Comparison of ENCODE assay signal across 24 cellular contexts in genomic region chr9:135016876-135017275, GRCh38.
DNase-seq lines count a peak whose midpoint lies in the region; ATAC-seq and TF ChIP-seq lines count a peak whose summit lies in the region.
"Had no signal": no experiment of that assay in that cellular context is flagged by ENCODE, and none has a peak within 500 bp of the region (broad histone marks: within the 10 kb centered on the region; RNA-seq: fewer than 3 reads in every experiment).

No MANE protein-coding gene starts in this region.

- H3K27me3 Mint-ChIP-seq in H9 (ENCODE audit: low read depth), result peaks cover 4% of the 10 kb centered on the region
- H3K27me3 Mint-ChIP-seq: CD4-positive, CD25-positive, alpha-beta regulatory T cell had no signal

- H3K27ac ChIP-seq in right cardiac atrium (ENCODE audit: low read length) (no peak overlapping the region), BLaER1 (no peak overlapping the region), H9 (ENCODE audit: insufficient read length, low read depth, low read length) (no peak overlapping the region), neuronal stem cell (replicated peaks; ENCODE audit: low read length) (no peak overlapping the region)
- H3K27ac ChIP-seq: A549, C4-2B, GM23248 had no signal

- no peak overlapping the region for H4K5ac ChIP-seq in H9 (ENCODE audit: insufficient read length, low read depth, low read length)

- peak; percentile 31 for DNase-seq in Right ventricle myocardium inferior (ENCODE audit: missing footprints)
- no peak for DNase-seq in right cardiac atrium
- DNase-seq in H9, result no peak
- no peak for DNase-seq in neuronal stem cell (ENCODE audit: low spot score)
- DNase-seq in KBM-7, result no peak
- DNase-seq in mucosa of descending colon, result no peak
- DNase-seq: 8988T; ACHN; AML-193; BE2C; Caco-2; CD4-positive, CD25-positive, alpha-beta regulatory T cell; CD8-positive, alpha-beta T cell; DMS153; EL; GDM1; GM23248; H7 had no signal

- in situ Hi-C loops in KBM-7 (cut with MboI; ENCODE audit: low pct_unique_long_range_greater_than_20kb, low sequenced_read_pairs), result no loop called here

- intact Hi-C loops in Right ventricle myocardium inferior (cut with DNase I) (no loop called here), right cardiac atrium (cut with DNase I) (no loop called here), mucosa of descending colon (cut with DNase I, micrococcal nuclease) (no loop called here)

- H3K4me3 ChIP-seq in right cardiac atrium (ENCODE audit: low read length), result no peak overlapping the region
- no peak overlapping the region for H3K4me3 ChIP-seq in BLaER1
- no peak overlapping the region for H3K4me3 ChIP-seq in neuronal stem cell (ENCODE audit: low read length in 2 of 2)
- H3K4me3 ChIP-seq in mucosa of descending colon, result no peak overlapping the region
- H3K4me3 ChIP-seq: A549, GM12878, GM23248 had no signal

- peaks cover 12% of the 10 kb centered on the region in 2 experiments for H3K4me1 Mint-ChIP-seq in H9
- H3K4me1 Mint-ChIP-seq: CD4-positive, CD25-positive, alpha-beta regulatory T cell had no signal

- H3K4ac ChIP-seq in H9 (ENCODE audit: low read depth, low read length) (no peak overlapping the region), neuronal stem cell (ENCODE audit: low read length) (no peak overlapping the region)

- H2BK15ac ChIP-seq in H9 (ENCODE audit: low read depth, low read length) (no peak overlapping the region), neuronal stem cell (ENCODE audit: low read length) (no peak overlapping the region)

- H2AFZ ChIP-seq in H9 (ENCODE audit: low read length), result no peak overlapping the region
- no peak overlapping the region for H2AFZ ChIP-seq in neuronal stem cell (ENCODE audit: low read length)
- H2AFZ ChIP-seq: GM23248 had no signal

- ATAC-seq in Right ventricle myocardium inferior, result no peak
- no peak for ATAC-seq in right cardiac atrium
- no peak for ATAC-seq in HG02970 (IDR thresholded peaks at IDR 0.05; ENCODE audit: low FRiP score, unreplicated experiment)
- ATAC-seq in mucosa of descending colon, result no peak
- ATAC-seq: A549; CD8-positive, alpha-beta T cell; GM12878; HCT116 had no signal

- H3K4me1 ChIP-seq in right cardiac atrium (ENCODE audit: control insufficient read depth, insufficient read depth, low read length) (no peaks in the 10 kb centered on the region), BLaER1 (peaks cover 71% of the 10 kb centered on the region), H9 (ENCODE audit: insufficient read depth, low read length) (0 out of 2 replicates have a peak, but pooled peaks cover 3% of the 10 kb centered on the region), neuronal stem cell (ENCODE audit: control insufficient read depth in 2 of 2, insufficient read depth in 1 of 2, low read depth in 1 of 2, low read length in 2 of 2) (peaks cover 0 to 3% of the 10 kb centered on the region in 2 donors), mucosa of descending colon (ENCODE audit: low read depth) (no peaks in the 10 kb centered on the region)
- H3K4me1 ChIP-seq: A549, BE2C, Caco-2 had no signal

- H3K14ac ChIP-seq in H9 (ENCODE audit: insufficient read depth, low read length) (no peak overlapping the region), neuronal stem cell (ENCODE audit: low read length) (no peak overlapping the region)

- H3K79me2 ChIP-seq in H9 (ENCODE audit: insufficient read depth, low read length), result no peaks in the 10 kb centered on the region

- H3K23me2 ChIP-seq in H9 (ENCODE audit: insufficient read length, low read depth, low read length, poor library complexity, severe bottlenecking), result no peaks in the 10 kb centered on the region

- H3K9ac ChIP-seq in BLaER1 (no peak overlapping the region), H9 (ENCODE audit: extremely low read depth, insufficient read length, low read length) (no peak overlapping the region), neuronal stem cell (ENCODE audit: low read depth, low read length, poor library complexity) (no peak overlapping the region)
- H3K9ac ChIP-seq: GM23248 had no signal

- 84% methylated on average over 10 of the region's 10 CpGs for WGBS in right cardiac atrium
- WGBS in H9 (ENCODE audit: extremely low coverage, insufficient read length, low lambda C conversion rate), result no CpG with 5 or more reads among the region's 10 CpGs
- WGBS in neuronal stem cell (ENCODE audit: extremely low coverage in 2 of 2, insufficient read length in 2 of 2, insufficient replicate concordance in 1 of 2), 2 donors, result no CpG with 5 or more reads among the region's 10 CpGs

- H3K27ac Mint-ChIP-seq in H9, result no peak overlapping the region
- H3K27ac Mint-ChIP-seq: CD4-positive, CD25-positive, alpha-beta regulatory T cell; CD8-positive, alpha-beta T cell had no signal

- H3T11ph ChIP-seq in H9 (ENCODE audit: low read length), result no peak overlapping the region

- H2BK20ac ChIP-seq in H9 (ENCODE audit: low read depth, low read length, poor library complexity, severe bottlenecking), result no peak overlapping the region

- H2AK5ac ChIP-seq in H9 (ENCODE audit: insufficient read length, low read length) (no peak overlapping the region), neuronal stem cell (ENCODE audit: low read depth, low read length) (peak overlapping the region; percentile 32)

- H3K23ac ChIP-seq in H9 (ENCODE audit: insufficient read length, low read depth, low read length) (no peak overlapping the region), neuronal stem cell (ENCODE audit: low read depth, low read length, poor library complexity) (peak overlapping the region; percentile 10)

- H2BK12ac ChIP-seq in H9 (ENCODE audit: insufficient read length, low read depth, low read length) (no peak overlapping the region), neuronal stem cell (ENCODE audit: low read length) (no peak overlapping the region)

- H4K20me1 ChIP-seq in BLaER1 (no peaks in the 10 kb centered on the region), H9 (ENCODE audit: control insufficient read depth, insufficient read depth, insufficient read length) (no peaks in the 10 kb centered on the region)

- H3K9me3 ChIP-seq in right cardiac atrium (ENCODE audit: control insufficient read depth, low read length), result no peaks in the 10 kb centered on the region
- H3K9me3 ChIP-seq in BLaER1, result no peaks in the 10 kb centered on the region
- H3K9me3 ChIP-seq in H9 (ENCODE audit: control insufficient read depth, low read depth, low read length), result no peaks in the 10 kb centered on the region
- no peaks in the 10 kb centered on the region for H3K9me3 ChIP-seq in neuronal stem cell (replicated peaks in 1 of 2; ENCODE audit: control insufficient read depth in 2 of 2, insufficient read depth in 1 of 2, low read depth in 1 of 2, low read length in 2 of 2)
- H3K9me3 ChIP-seq in mucosa of descending colon, result no peaks in the 10 kb centered on the region
- H3K9me3 ChIP-seq: A549, BE2C, Caco-2 had no signal

- H3K36me3 ChIP-seq in BLaER1 (no peaks in the 10 kb centered on the region), neuronal stem cell (replicated peaks in 1 of 2; ENCODE audit: control insufficient read depth in 2 of 2, insufficient read depth in 2 of 2, low read length in 2 of 2) (no peaks in the 10 kb centered on the region), mucosa of descending colon (ENCODE audit: low read depth) (no peaks in the 10 kb centered on the region)
- H3K36me3 ChIP-seq: BE2C had no signal

- H4K8ac ChIP-seq in H9 (replicated peaks; ENCODE audit: insufficient read length, low read depth, low read length) (no peak overlapping the region), neuronal stem cell (ENCODE audit: low read depth, low read length) (no peak overlapping the region)

- H3K56ac ChIP-seq in H9 (ENCODE audit: insufficient read length, low read depth, low read length), result no peak overlapping the region

- H3K9me3 Mint-ChIP-seq in H9, result no peaks in the 10 kb centered on the region; a peak in 1 of 5 replicates
- H3K9me3 Mint-ChIP-seq: CD4-positive, CD25-positive, alpha-beta regulatory T cell; CD8-positive, alpha-beta T cell had no signal

- H3K36me3 Mint-ChIP-seq in H9 (ENCODE audit: insufficient read depth in 1 of 3, low read depth in 3 of 3), result no peaks in the 10 kb centered on the region
- H3K36me3 Mint-ChIP-seq: CD4-positive, CD25-positive, alpha-beta regulatory T cell; CD8-positive, alpha-beta T cell had no signal

- H3K27me3 ChIP-seq in right cardiac atrium (ENCODE audit: control insufficient read depth, insufficient read depth) (no peaks in the 10 kb centered on the region), BLaER1 (no peaks in the 10 kb centered on the region), H9 (ENCODE audit: insufficient read depth, low read length) (no peaks in the 10 kb centered on the region), neuronal stem cell (ENCODE audit: control insufficient read depth in 3 of 3, insufficient read depth in 3 of 3, low read depth in 1 of 3, low read length in 3 of 3) (peaks cover 0 to 22% (median 0%) of the 10 kb centered on the region in 3 experiments)
- H3K27me3 ChIP-seq: BE2C had no signal

- H3K79me1 ChIP-seq in H9 (ENCODE audit: insufficient read depth, low read depth, low read length, poor library complexity, severe bottlenecking), result no peaks in the 10 kb centered on the region
- H3K79me1 ChIP-seq in neuronal stem cell (ENCODE audit: low read depth, low read length), result no peaks in the 10 kb centered on the region

- H4K91ac ChIP-seq in H9 (ENCODE audit: insufficient read length, low read depth, low read length) (no peak overlapping the region), neuronal stem cell (ENCODE audit: low read depth, low read length, poor library complexity) (no peak overlapping the region)

- H2BK5ac ChIP-seq in H9 (ENCODE audit: insufficient read length, low read length) (no peak overlapping the region), neuronal stem cell (ENCODE audit: low read length) (no peak overlapping the region)

- peak overlapping the region; percentile 32 for H3K18ac ChIP-seq in H9 (ENCODE audit: insufficient read length, low read depth, low read length)
- peak overlapping the region; percentile 90 for H3K18ac ChIP-seq in neuronal stem cell (ENCODE audit: low read length)

- H2BK120ac ChIP-seq in H9 (ENCODE audit: low read depth, low read length, poor library complexity, severe bottlenecking) (no peak overlapping the region), neuronal stem cell (ENCODE audit: low read depth, low read length) (no peak overlapping the region)

- H3K4me3 Mint-ChIP-seq in H9, result no peak overlapping the region
- H3K4me3 Mint-ChIP-seq: CD4-positive, CD25-positive, alpha-beta regulatory T cell; CD8-positive, alpha-beta T cell had no signal

- TF ChIP-seq CTCF in H9 (conservative IDR thresholded peaks at IDR 0.05), result no peak
- TF ChIP-seq CTCF in mucosa of descending colon (IDR thresholded peaks at IDR 0.05), result no peak

- H3K4me2 ChIP-seq in BLaER1 (peak overlapping the region; percentile 76), H9 (ENCODE audit: insufficient read depth, insufficient read length, low read length) (no peak overlapping the region), neuronal stem cell (ENCODE audit: insufficient read depth, low read length, poor library complexity, severe bottlenecking) (no peak overlapping the region)
- H3K4me2 ChIP-seq: A549 had no signal
